Comparison of ENCODE assay signal across 17 cellular contexts in genomic region chr15:55084673-55085072, GRCh38.
"Had no signal": no experiment of that assay in that cellular context is flagged by ENCODE, and none has a peak within 500 bp of the region (broad histone marks: within the 10 kb centered on the region; RNA-seq: fewer than 3 reads in every experiment).

No MANE protein-coding gene starts in this region.

- H3K27ac ChIP-seq: coronary artery, dorsolateral prefrontal cortex, esophagus muscularis mucosa, foreskin keratinocyte, gastroesophageal sphincter, heart left ventricle, hepatocyte, left lung, lower lobe of right lung had no signal

- H3K4me1 Mint-ChIP-seq: memory B cell had no signal

- ATAC-seq: foreskin keratinocyte, gastroesophageal sphincter, heart left ventricle, left cardiac atrium, left lung, left ventricle myocardium superior, lower lobe of right lung had no signal

- H3K9me3 ChIP-seq: esophagus muscularis mucosa, gastroesophageal sphincter, heart left ventricle, left lung, lower lobe of right lung had no signal

- H3K36me3 ChIP-seq: esophagus muscularis mucosa, gastroesophageal sphincter, heart left ventricle, left lung, lower lobe of right lung had no signal

- H3K4me2 ChIP-seq: hepatocyte had no signal

- H3K4me1 ChIP-seq: esophagus muscularis mucosa, foreskin keratinocyte, gastroesophageal sphincter, heart left ventricle, left lung, lower lobe of right lung had no signal

- H3K4me3 ChIP-seq: coronary artery, dorsolateral prefrontal cortex, esophagus muscularis mucosa, gastroesophageal sphincter, heart left ventricle, hepatocyte, left lung, lower lobe of right lung had no signal

- H3K4me3 Mint-ChIP-seq: memory B cell had no signal

- H3K36me3 Mint-ChIP-seq: memory B cell had no signal

- H3K27ac Mint-ChIP-seq: memory B cell had no signal

- H3K27me3 ChIP-seq: dorsolateral prefrontal cortex, esophagus muscularis mucosa, foreskin keratinocyte, gastroesophageal sphincter, heart left ventricle, hepatocyte, left lung had no signal

- DNase-seq: dermis blood vessel endothelial cell; dorsolateral prefrontal cortex; effector CD4-positive, alpha-beta T cell; effector memory CD4-positive, alpha-beta T cell; heart left ventricle; hypothalamus; left cardiac atrium; left lung; left ventricle myocardium superior; lower lobe of right lung; midbrain had no signal

- H2AFZ ChIP-seq: hepatocyte had no signal

- H3K79me2 ChIP-seq: hepatocyte had no signal
